In the genomic region with DNA sequence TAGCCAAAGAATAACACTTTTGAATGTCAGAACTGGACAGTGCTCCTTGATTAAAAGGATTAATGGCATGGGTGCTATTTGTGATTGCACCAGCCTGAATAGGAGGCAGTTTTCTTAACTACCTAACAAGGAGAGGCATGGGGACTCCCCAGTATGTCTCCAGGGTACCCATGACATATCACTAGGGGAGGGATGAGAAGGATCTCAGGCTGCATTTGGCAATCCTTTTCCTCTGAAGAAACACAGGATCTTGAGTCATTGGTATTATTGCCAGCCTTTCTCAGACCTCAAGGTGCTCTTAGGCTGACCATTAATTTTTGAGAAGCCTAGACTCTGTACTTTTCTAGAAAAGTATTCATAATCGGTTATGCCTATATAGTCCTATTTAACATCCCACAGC, we compare ENCODE assay signal across 19 cellular contexts.
DNase-seq lines count a peak whose midpoint lies in the region; ATAC-seq and TF ChIP-seq lines count a peak whose summit lies in the region.
"Had no signal": no experiment of that assay in that cellular context is flagged by ENCODE, and none has a peak within 500 bp of the region (broad histone marks: within the 10 kb centered on the region; RNA-seq: fewer than 3 reads in every experiment).

No MANE protein-coding gene starts in this region.

- no peak for TF ChIP-seq CTCF in HL-60 (IDR thresholded peaks at IDR 0.05; ENCODE audit: insufficient read depth, low read length)
- TF ChIP-seq CTCF in mammary epithelial cell (conservative IDR thresholded peaks at IDR 0.05 in 1 of 2, IDR thresholded peaks at IDR 0.05 in 1 of 2; ENCODE audit: extremely low read depth in 1 of 2, insufficient read depth in 1 of 2, low read depth in 1 of 2, low read length in 2 of 2), result no peak
- TF ChIP-seq CTCF in fibroblast of mammary gland (conservative IDR thresholded peaks at IDR 0.05; ENCODE audit: control insufficient read depth, insufficient read depth, low read depth, low read length), result no peak
- no peak for TF ChIP-seq CTCF in CD14-positive monocyte (IDR thresholded peaks at IDR 0.05)

- CTCF ChIA-PET in mammary epithelial cell (lab: Charles Lee; ENCODE audit: low non-redundant PET), result no interaction called here

- dilution Hi-C loops in mammary epithelial cell (cut with HindIII; ENCODE audit: low sequenced_read_pairs), result no loop called here

- no peaks in the 10 kb centered on the region for H3K36me3 ChIP-seq in mammary epithelial cell (ENCODE audit: insufficient read depth, low read length)
- H3K36me3 ChIP-seq: BLaER1 treated with 17β-estradiol and CSF1 and Interleukin-3, amounts not matched to agents 10 nM and 100 nM had no signal

- peaks cover 7% of the 10 kb centered on the region for H3K27me3 ChIP-seq in HL-60 (ENCODE audit: insufficient read depth, poor library complexity, severe bottlenecking)
- no peaks in the 10 kb centered on the region for H3K27me3 ChIP-seq in mammary epithelial cell (ENCODE audit: insufficient read depth, low read length)
- H3K27me3 ChIP-seq: BLaER1 treated with 17β-estradiol and CSF1 and Interleukin-3, amounts not matched to agents 10 nM and 100 nM had no signal

- H3K4me1 ChIP-seq in mammary epithelial cell (ENCODE audit: insufficient read depth, low read length), result no peaks in the 10 kb centered on the region
- H3K4me1 ChIP-seq: BLaER1 treated with 17β-estradiol and CSF1 and Interleukin-3, amounts not matched to agents 10 nM and 100 nM had no signal

- no TSS peak for BruUV-seq in mammary epithelial cell (replicated peaks; lab: Mats Ljungman, UMichigan)

- H3K79me2 ChIP-seq in mammary epithelial cell (ENCODE audit: insufficient read depth, low read length), result no peaks in the 10 kb centered on the region

- H3K4me3 Mint-ChIP-seq in CD14-positive monocyte, result no peak overlapping the region
- H3K4me3 Mint-ChIP-seq: B cell; CD4-positive, CD25-positive, alpha-beta regulatory T cell; CD8-positive, alpha-beta memory T cell; IgD-negative memory B cell had no signal

- no peak overlapping the region for H3K9ac ChIP-seq in mammary epithelial cell (ENCODE audit: insufficient read depth, low read length)
- H3K9ac ChIP-seq: BLaER1 treated with 17β-estradiol and CSF1 and Interleukin-3, amounts not matched to agents 10 nM and 100 nM had no signal

- intact Hi-C loops in mammary epithelial cell (cut with micrococcal nuclease) (no loop called here), CD14-positive monocyte (cut with micrococcal nuclease) (no loop called here)

- H4K20me1 ChIP-seq in mammary epithelial cell (ENCODE audit: insufficient read depth, low read length), result no peaks in the 10 kb centered on the region
- H4K20me1 ChIP-seq: BLaER1 treated with 17β-estradiol and CSF1 and Interleukin-3, amounts not matched to agents 10 nM and 100 nM had no signal

- H3K36me3 Mint-ChIP-seq in CD14-positive monocyte, result no peaks in the 10 kb centered on the region
- H3K36me3 Mint-ChIP-seq: CD4-positive, CD25-positive, alpha-beta regulatory T cell; CD8-positive, alpha-beta memory T cell; IgD-negative memory B cell had no signal

- no peak overlapping the region for H3K4me2 ChIP-seq in mammary epithelial cell (ENCODE audit: insufficient read depth, low read depth, low read length)
- H3K4me2 ChIP-seq: BLaER1 treated with 17β-estradiol and CSF1 and Interleukin-3, amounts not matched to agents 10 nM and 100 nM had no signal

- DNase-seq in HL-60 (ENCODE audit: low read depth in 1 of 2, low spot score in 1 of 2) (peak in 1 of 2 experiments; percentile 53), mammary epithelial cell (peak; percentile 8), fibroblast of mammary gland (ENCODE audit: low read depth) (peak; percentile 36), SIG-M5 (lab: John Stamatoyannopoulos, UW) (no peak), CD14-positive monocyte (ENCODE audit: low spot score) (no peak)
- DNase-seq: CD4-positive, CD25-positive, alpha-beta regulatory T cell; CD8-positive, alpha-beta memory T cell; COR-L47; DMS 273 treated with DMSO at 0.1 percent for 48 hours; DMS53; DND-41; EL; HCEC 1CT had no signal

- ATAC-seq in HG03457 (IDR thresholded peaks at IDR 0.05; ENCODE audit: unreplicated experiment), result no peak
- ATAC-seq: GM12878, HepG2 had no signal

- in situ Hi-C loops in mammary epithelial cell (cut with MboI; ENCODE audit: low sequenced_read_pairs in 2 of 2), result no loop called here

- peak overlapping the region; percentile 50 for H3K27ac ChIP-seq in HL-60 (replicated peaks)
- no peak overlapping the region for H3K27ac ChIP-seq in mammary epithelial cell (ENCODE audit: insufficient read depth, low read depth, low read length)
- H3K27ac ChIP-seq: BLaER1 treated with 17β-estradiol and CSF1 and Interleukin-3, amounts not matched to agents 10 nM and 100 nM had no signal

- no peaks in the 10 kb centered on the region for H3K9me3 ChIP-seq in mammary epithelial cell (replicated peaks; ENCODE audit: insufficient read depth, low read length)
- H3K9me3 ChIP-seq: BLaER1 treated with 17β-estradiol and CSF1 and Interleukin-3, amounts not matched to agents 10 nM and 100 nM had no signal

- no peak overlapping the region for H3K27ac Mint-ChIP-seq in CD14-positive monocyte
- H3K27ac Mint-ChIP-seq: B cell, IgD-negative memory B cell had no signal

- WGBS in mammary epithelial cell (ENCODE audit: low coverage, missing lambda C conversion rate), result 55% methylated on average over 1 of the region's 1 CpG

- H3K4me1 Mint-ChIP-seq in CD14-positive monocyte, result no peaks in the 10 kb centered on the region
- H3K4me1 Mint-ChIP-seq: B cell; CD4-positive, CD25-positive, alpha-beta regulatory T cell; CD8-positive, alpha-beta memory T cell; IgD-negative memory B cell had no signal

- peaks cover 4 to 10% (median 4%) of the 10 kb centered on the region in 3 donors for H3K27me3 Mint-ChIP-seq in CD14-positive monocyte (ENCODE audit: low read depth in 3 of 3)

- H2AFZ ChIP-seq in mammary epithelial cell (ENCODE audit: low read depth, low read length), result no peak overlapping the region

- no peaks in the 10 kb centered on the region for H3K9me3 Mint-ChIP-seq in CD14-positive monocyte
- H3K9me3 Mint-ChIP-seq: CD4-positive, CD25-positive, alpha-beta regulatory T cell; CD8-positive, alpha-beta memory T cell; IgD-negative memory B cell had no signal

- no peak overlapping the region for H3K4me3 ChIP-seq in HL-60 (replicated peaks; ENCODE audit: insufficient read depth, low read length)
- H3K4me3 ChIP-seq in mammary epithelial cell (replicated peaks in 1 of 3; ENCODE audit: insufficient read depth in 1 of 3, low read depth in 2 of 3, low read length in 3 of 3), result no peak overlapping the region
- H3K4me3 ChIP-seq in fibroblast of mammary gland (ENCODE audit: control insufficient read depth, low read depth, low read length), result no peak overlapping the region
- H3K4me3 ChIP-seq: BLaER1 treated with 17β-estradiol and CSF1 and Interleukin-3, amounts not matched to agents 10 nM and 100 nM; GM12878 had no signal

Comparison
In these comparisons a context has a peak if more than half of its experiments do, and no peak if none do; other contexts are left out.
1. DNase-seq: peak in mammary epithelial cell (single experiment) and fibroblast of mammary gland (single experiment); none in SIG-M5 (single experiment) and CD14-positive monocyte (single experiment).